8 cellular contexts compared by ENCODE assay signal in the genomic region with DNA sequence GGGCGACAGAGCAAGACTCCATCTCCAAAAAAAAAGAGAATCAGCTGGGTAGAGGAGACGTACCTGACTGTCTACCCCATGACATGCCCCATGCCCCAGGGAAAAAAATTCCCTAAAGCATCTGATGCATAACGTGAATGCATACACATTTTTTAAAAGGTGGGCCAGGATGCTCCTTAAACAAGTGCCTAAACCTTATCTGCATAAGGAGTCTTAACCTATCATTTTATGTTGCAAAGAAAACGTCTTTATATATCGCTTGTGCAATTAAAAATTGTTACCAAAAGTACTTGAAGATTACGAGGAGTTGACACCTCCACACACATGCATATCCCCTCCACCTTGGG.
DNase-seq lines count a peak whose midpoint lies in the region; ATAC-seq and TF ChIP-seq lines count a peak whose summit lies in the region.
"Not testable (repeated sequence)": the region's sequence is repeated elsewhere in the genome, so short reads cannot be mapped to it uniquely, and the experiment has no call there.

No MANE protein-coding gene starts in this region.

- CTCF ChIA-PET in CD4-positive, alpha-beta T cell (lab: Charles Lee) = interaction anchor here (0.6 kb wide), 1 partner anchor 393 kb away, joined by 5 read pairs; no protein-coding TSS in a partner anchor
- CTCF ChIA-PET in MCF 10A (lab: Yijun Ruan, JAX) = interaction anchor here (0.6 kb wide), 1 partner anchor 49 kb away, joined by 3 read pairs; no protein-coding TSS in a partner anchor

- not testable (repeated sequence) for TF ChIP-seq POLR2A in stomach (IDR thresholded peaks at IDR 0.05)

- DNase-seq in CD4-positive, alpha-beta T cell; MCF 10A (ENCODE audit: unreplicated experiment); stomach: not testable (repeated sequence)
- DNase-seq in T-helper 17 cell = peak in 1 of 3 donors; percentile 5
- peak; percentile 0 for DNase-seq in activated T-helper 1 cell treated with anti-CD3 and anti-CD28 coated beads, Interleukin-12 subunit alpha, Interleukin-12 subunit beta, Interleukin-2, Interleukin-4 antibody, amounts not matched to agents 30 ng/mL and 10 ng/mL and 1 ng/mL, durations not matched to agents 14 hours and 24 hours and 36 hours (ENCODE audit: low spot score)
- peak; percentile 52 for DNase-seq in kidney tubule cell (ENCODE audit: low spot score)
- DNase-seq in neural crest cell (ENCODE audit: low read depth, low spot score) = peak; percentile 1

- BruUV-seq in MCF 10A (replicated peaks; lab: Mats Ljungman, UMichigan) = not testable (repeated sequence)

- peaks cover 36% of the 10 kb centered on the region for H3K4me1 Mint-ChIP-seq in CD4-positive, alpha-beta T cell (ENCODE audit: low read depth)
- peaks cover 31% of the 10 kb centered on the region for H3K4me1 Mint-ChIP-seq in T-helper 17 cell
- peaks cover 42% of the 10 kb centered on the region for H3K4me1 Mint-ChIP-seq in activated T-helper 1 cell treated with anti-CD3 and anti-CD28 coated beads, Interleukin-12 subunit alpha, Interleukin-12 subunit beta, Interleukin-2, Interleukin-4 antibody, amounts not matched to agents 30 ng/mL and 10 ng/mL and 1 ng/mL, durations not matched to agents 14 hours and 24 hours and 36 hours (ENCODE audit: low read depth)
- not testable (repeated sequence) for H3K4me1 Mint-ChIP-seq in MCF 10A (ENCODE audit: insufficient read depth, unreplicated experiment)
- H3K4me1 Mint-ChIP-seq in neural crest cell = peaks cover 14% of the 10 kb centered on the region

- WGBS in stomach, 5 donors = 86 to 91% (median 86%) methylated on average over 6 of the region's 6 CpGs

- peak overlapping the region; percentile 90 for H3K27ac Mint-ChIP-seq in CD4-positive, alpha-beta T cell
- peak overlapping the region; percentile 86 for H3K27ac Mint-ChIP-seq in T-helper 17 cell
- peak overlapping the region; percentile 63 for H3K27ac Mint-ChIP-seq in activated T-helper 1 cell treated with anti-CD3 and anti-CD28 coated beads, Interleukin-12 subunit alpha, Interleukin-12 subunit beta, Interleukin-2, Interleukin-4 antibody, amounts not matched to agents 30 ng/mL and 10 ng/mL and 1 ng/mL, durations not matched to agents 14 hours and 24 hours and 36 hours
- peak overlapping the region; percentile 75 for H3K27ac Mint-ChIP-seq in MCF 10A (ENCODE audit: low read depth, unreplicated experiment)
- not testable (repeated sequence) for H3K27ac Mint-ChIP-seq in neural crest cell (ENCODE audit: unreplicated experiment)

- ATAC-seq in CD4-positive, alpha-beta T cell (ENCODE audit: poor library complexity); T-helper 17 cell: not testable (repeated sequence)

- not testable (repeated sequence) for TF ChIP-seq EP300 in stomach (IDR thresholded peaks at IDR 0.05)

- H3K27me3 ChIP-seq in CD4-positive, alpha-beta T cell (ENCODE audit: control insufficient read depth, insufficient read depth, low read length); HUES6 (ENCODE audit: control insufficient read depth, insufficient read depth, low read length); stomach: not testable (repeated sequence)

- not testable (repeated sequence) for H3K9ac ChIP-seq in HUES6 (ENCODE audit: low read length)

- peaks cover 18% of the 10 kb centered on the region for H3K36me3 ChIP-seq in HUES6 (ENCODE audit: control insufficient read depth, insufficient read depth, low read length)
- H3K36me3 ChIP-seq in stomach = not testable (repeated sequence)

- not testable (repeated sequence) for H3K27me3 Mint-ChIP-seq in CD4-positive, alpha-beta T cell; T-helper 17 cell; activated T-helper 1 cell treated with anti-CD3 and anti-CD28 coated beads, Interleukin-12 subunit alpha, Interleukin-12 subunit beta, Interleukin-2, Interleukin-4 antibody, amounts not matched to agents 30 ng/mL and 10 ng/mL and 1 ng/mL, durations not matched to agents 14 hours and 24 hours and 36 hours (ENCODE audit: insufficient read depth); MCF 10A (ENCODE audit: insufficient read depth, unreplicated experiment); neural crest cell (ENCODE audit: low read depth)

- intact Hi-C loops in CD4-positive, alpha-beta T cell (cut with DNase I, micrococcal nuclease) = loop anchor here in 1 of 2 experiments (10.0 kb wide), 3 partner anchors 91 to 1949 kb away; a partner anchor contains a TSS
- intact Hi-C loops in activated T-helper 1 cell treated with anti-CD3 and anti-CD28 coated beads, Interleukin-12 subunit alpha, Interleukin-12 subunit beta, Interleukin-2, Interleukin-4 antibody, amounts not matched to agents 30 ng/mL and 10 ng/mL and 1 ng/mL, durations not matched to agents 14 hours and 24 hours and 36 hours (cut with micrococcal nuclease) = loop anchor here (10.0 kb wide), 1 partner anchor 141 kb away; no protein-coding TSS in a partner anchor
- intact Hi-C loops in MCF 10A (cut with micrococcal nuclease); stomach (cut with DNase I; ENCODE audit: low total_unique reads): not testable (repeated sequence)

- not testable (repeated sequence) for TF ChIP-seq CTCF in CD4-positive, alpha-beta T cell (IDR thresholded peaks at IDR 0.05); MCF 10A (IDR thresholded peaks at IDR 0.05; ENCODE audit: unreplicated experiment); neural crest cell (conservative IDR thresholded peaks at IDR 0.05); stomach (IDR thresholded peaks at IDR 0.05)

- POLR2A ChIA-PET in CD4-positive, alpha-beta T cell (lab: Charles Lee) = not testable (repeated sequence)
- POLR2A ChIA-PET in MCF 10A (lab: Yijun Ruan, JAX) = interaction anchor here (0.6 kb wide), 1 partner anchor 1348 kb away, joined by 3 read pairs; no protein-coding TSS in a partner anchor

- H3K4me3 ChIP-seq in HUES6 (ENCODE audit: low read depth, low read length) = peak overlapping the region; percentile 27; the same call in 1 of the 2 replicates
- H3K4me3 ChIP-seq in stomach = not testable (repeated sequence)

- H3K36me3 Mint-ChIP-seq in CD4-positive, alpha-beta T cell (ENCODE audit: low read depth) = peaks cover 18% of the 10 kb centered on the region
- not testable (repeated sequence) for H3K36me3 Mint-ChIP-seq in T-helper 17 cell (ENCODE audit: low read depth); neural crest cell (ENCODE audit: low read depth)
- peaks cover 21% of the 10 kb centered on the region for H3K36me3 Mint-ChIP-seq in activated T-helper 1 cell treated with anti-CD3 and anti-CD28 coated beads, Interleukin-12 subunit alpha, Interleukin-12 subunit beta, Interleukin-2, Interleukin-4 antibody, amounts not matched to agents 30 ng/mL and 10 ng/mL and 1 ng/mL, durations not matched to agents 14 hours and 24 hours and 36 hours (ENCODE audit: low read depth)
- peaks cover 30% of the 10 kb centered on the region for H3K36me3 Mint-ChIP-seq in MCF 10A (ENCODE audit: insufficient read depth, unreplicated experiment)

- not testable (repeated sequence) for H3K4me1 ChIP-seq in HUES6 (ENCODE audit: control insufficient read depth, insufficient read depth, low read length)
- peaks cover 28 to 58% (median 40%) of the 10 kb centered on the region in 4 donors for H3K4me1 ChIP-seq in stomach

- H3K9me3 ChIP-seq in CD4-positive, alpha-beta T cell (ENCODE audit: control insufficient read depth, low read length); HUES6 (ENCODE audit: control insufficient read depth, insufficient read depth, low read depth, low read length); T-helper 17 cell (ENCODE audit: control insufficient read depth, low read length, poor library complexity, severe bottlenecking); stomach: not testable (repeated sequence)

- not testable (repeated sequence) for H3K27ac ChIP-seq in CD4-positive, alpha-beta T cell (ENCODE audit: low read depth, low read length); HUES6 (ENCODE audit: low read depth, low read length)
- peak overlapping the region in 4 of 5 donors; percentile 95 to 100 (median 96) for H3K27ac ChIP-seq in stomach

- H3K9me3 Mint-ChIP-seq in CD4-positive, alpha-beta T cell; activated T-helper 1 cell treated with anti-CD3 and anti-CD28 coated beads, Interleukin-12 subunit alpha, Interleukin-12 subunit beta, Interleukin-2, Interleukin-4 antibody, amounts not matched to agents 30 ng/mL and 10 ng/mL and 1 ng/mL, durations not matched to agents 14 hours and 24 hours and 36 hours; MCF 10A (ENCODE audit: unreplicated experiment); neural crest cell: not testable (repeated sequence)

- peak overlapping the region; percentile 77 for H3K4me3 Mint-ChIP-seq in CD4-positive, alpha-beta T cell
- peak overlapping the region; percentile 88 for H3K4me3 Mint-ChIP-seq in T-helper 17 cell
- peak overlapping the region; percentile 67 for H3K4me3 Mint-ChIP-seq in activated T-helper 1 cell treated with anti-CD3 and anti-CD28 coated beads, Interleukin-12 subunit alpha, Interleukin-12 subunit beta, Interleukin-2, Interleukin-4 antibody, amounts not matched to agents 30 ng/mL and 10 ng/mL and 1 ng/mL, durations not matched to agents 14 hours and 24 hours and 36 hours
- H3K4me3 Mint-ChIP-seq in MCF 10A (ENCODE audit: unreplicated experiment) = peak overlapping the region; percentile 16
- H3K4me3 Mint-ChIP-seq in neural crest cell = peak overlapping the region; percentile 76

Comparison
In these comparisons a context has a peak if more than half of its experiments do, and no peak if none do; other contexts are left out.
1. H3K4me3 Mint-ChIP-seq: peak in every context shown above with its lines; median percentile 88 in T-helper 17 cell; 77 in CD4-positive, alpha-beta T cell; 76 in neural crest cell; 67 in activated T-helper 1 cell treated with anti-CD3 and anti-CD28 coated beads, Interleukin-12 subunit alpha, Interleukin-12 subunit beta, Interleukin-2, Interleukin-4 antibody, amounts not matched to agents 30 ng/mL and 10 ng/mL and 1 ng/mL, durations not matched to agents 14 hours and 24 hours and 36 hours; 16 in MCF 10A.